ENCODE assay signal across 22 cellular contexts in genomic region chr1:26913389-26913753, GRCh38. TPM values are rescaled to one million over a fixed set of nuclear protein-coding genes. Genes with fewer than 3 reads are reported as not detected.
DNase-seq lines count a peak whose midpoint lies in the region; ATAC-seq, FAIRE-seq and TF ChIP-seq lines count a peak whose summit lies in the region.
"Had no signal": no experiment of that assay in that cellular context is flagged by ENCODE, and none has a peak within 500 bp of the region (broad histone marks: within the 10 kb centered on the region; RNA-seq: fewer than 3 reads in every experiment).

No MANE protein-coding gene starts in this region.

- no peaks in the 10 kb centered on the region for H3K36me3 ChIP-seq in pancreas
- H3K36me3 ChIP-seq: BLaER1 treated with 17β-estradiol and CSF1 and Interleukin-3, amounts not matched to agents 10 nM and 100 nM; tibial nerve had no signal

- H3K9me3 Mint-ChIP-seq in activated CD8-positive, alpha-beta memory T cell treated with anti-CD3 and anti-CD28 coated beads, Interleukin-2, amount 10 ng/mL, durations not matched to agents 7 days and 5 days (ENCODE audit: low read depth) = no peaks in the 10 kb centered on the region
- H3K9me3 Mint-ChIP-seq: activated naive CD8-positive, alpha-beta T cell treated with anti-CD3 and anti-CD28 coated beads for 36 hours; brain; GM23338 had no signal

- CTCF ChIA-PET in activated CD8-positive, alpha-beta memory T cell treated with anti-CD3 and anti-CD28 coated beads, Interleukin-2, amount 10 ng/mL, durations not matched to agents 7 days and 5 days (lab: Charles Lee) = interaction anchor here (0.9 to 1.0 kb wide), 2 partner anchors 11 to 88 kb away, joined by 3 read pairs; no protein-coding TSS in a partner anchor

- H3K4me3 ChIP-seq in right cardiac atrium (ENCODE audit: low read length) (peak overlapping the region; percentile 50), pancreas (peak overlapping the region; percentile 27 to 76 (median 64))
- H3K4me3 ChIP-seq: BLaER1 treated with 17β-estradiol and CSF1 and Interleukin-3, amounts not matched to agents 10 nM and 100 nM; GM23338; tibial nerve had no signal

- no peaks in the 10 kb centered on the region for H3K27me3 ChIP-seq in right cardiac atrium (ENCODE audit: control insufficient read depth, insufficient read depth)
- H3K27me3 ChIP-seq in pancreas = no peaks in the 10 kb centered on the region
- H3K27me3 ChIP-seq: BLaER1 treated with 17β-estradiol and CSF1 and Interleukin-3, amounts not matched to agents 10 nM and 100 nM; tibial nerve had no signal

- WGBS in right cardiac atrium = 68% methylated on average over 5 of the region's 5 CpGs
- 6 to 9% methylated on average over 5 of the region's 5 CpGs for WGBS in pancreas, 2 donors

- H3K9me3 ChIP-seq in right cardiac atrium (ENCODE audit: control insufficient read depth, low read length) = no peaks in the 10 kb centered on the region
- no peaks in the 10 kb centered on the region for H3K9me3 ChIP-seq in pancreas
- H3K9me3 ChIP-seq: BLaER1 treated with 17β-estradiol and CSF1 and Interleukin-3, amounts not matched to agents 10 nM and 100 nM; tibial nerve had no signal

- no peak overlapping the region for H3K4me3 Mint-ChIP-seq in activated CD8-positive, alpha-beta memory T cell treated with anti-CD3 and anti-CD28 coated beads, Interleukin-2, amount 10 ng/mL, durations not matched to agents 7 days and 5 days
- H3K4me3 Mint-ChIP-seq: activated naive CD8-positive, alpha-beta T cell treated with anti-CD3 and anti-CD28 coated beads for 36 hours; GM23338 had no signal

- no peaks in the 10 kb centered on the region for H3K4me1 Mint-ChIP-seq in activated CD8-positive, alpha-beta memory T cell treated with anti-CD3 and anti-CD28 coated beads, Interleukin-2, amount 10 ng/mL, durations not matched to agents 7 days and 5 days
- H3K4me1 Mint-ChIP-seq: activated naive CD8-positive, alpha-beta T cell treated with anti-CD3 and anti-CD28 coated beads for 36 hours; brain; GM23338 had no signal

- FAIRE-seq in pancreas (lab: Jason Lieb, UNC) = no peak
- FAIRE-seq: G401.6, RCC 7860 had no signal

- H3K27ac ChIP-seq in right cardiac atrium (ENCODE audit: low read length) (peak overlapping the region; percentile 95), pancreas (peak overlapping the region; percentile 90 to 97 (median 96))
- H3K27ac ChIP-seq: BLaER1 treated with 17β-estradiol and CSF1 and Interleukin-3, amounts not matched to agents 10 nM and 100 nM; epithelial cell of prostate; tibial nerve had no signal

- H3K36me3 Mint-ChIP-seq in activated CD8-positive, alpha-beta memory T cell treated with anti-CD3 and anti-CD28 coated beads, Interleukin-2, amount 10 ng/mL, durations not matched to agents 7 days and 5 days = no peaks in the 10 kb centered on the region
- H3K36me3 Mint-ChIP-seq: activated naive CD8-positive, alpha-beta T cell treated with anti-CD3 and anti-CD28 coated beads for 36 hours; brain had no signal

- DNase-seq in activated CD8-positive, alpha-beta memory T cell treated with anti-CD3 and anti-CD28 coated beads, Interleukin-2, amount 10 ng/mL, durations not matched to agents 7 days and 5 days = no peak
- no peak for DNase-seq in activated CD8-positive, alpha-beta memory T cell treated with anti-CD3 and anti-CD28 coated beads for 24 hours
- DNase-seq in right cardiac atrium = peak in 1 of 3 donors; percentile 56
- DNase-seq in pancreas = no peak
- DNase-seq in SHP77 treated with DMSO at 0.1 percent for 48 hours (lab: John Stamatoyannopoulos, UW) = no peak
- no peak for DNase-seq in occipital lobe (lab: John Stamatoyannopoulos, UW)
- DNase-seq: activated CD4-positive, CD25-positive, alpha-beta regulatory T cell treated with anti-CD3 and anti-CD28 coated beads, Interleukin-2, amount 50 U/mL, for 72 hours; activated naive CD8-positive, alpha-beta T cell treated with anti-CD3 and anti-CD28 coated beads for 36 hours; foreskin melanocyte; NCI-H2227 treated with DMSO at 0.1 percent for 48 hours; stimulated activated naive CD4-positive, alpha-beta T cell; T1000 had no signal

- intact Hi-C loops in right cardiac atrium (cut with DNase I) (no loop called here), pancreas (cut with DNase I) (no loop called here)

- ATAC-seq in activated CD8-positive, alpha-beta memory T cell treated with anti-CD3 and anti-CD28 coated beads, Interleukin-2, amount 10 ng/mL, durations not matched to agents 7 days and 5 days = peak; percentile 27
- ATAC-seq in right cardiac atrium (no peak), pancreas (peak in 3 of 4 donors; percentile 0 to 5 (median 1)), HG03039 (IDR thresholded peaks at IDR 0.05; ENCODE audit: unreplicated experiment) (no peak), HG03097 (IDR thresholded peaks at IDR 0.05; ENCODE audit: low FRiP score, unreplicated experiment) (no peak)

- no peak overlapping the region for H3K27ac Mint-ChIP-seq in activated CD8-positive, alpha-beta memory T cell treated with anti-CD3 and anti-CD28 coated beads, Interleukin-2, amount 10 ng/mL, durations not matched to agents 7 days and 5 days
- H3K27ac Mint-ChIP-seq: activated naive CD8-positive, alpha-beta T cell treated with anti-CD3 and anti-CD28 coated beads for 36 hours; brain; GM23338 had no signal

- TF ChIP-seq CTCF in pancreas (IDR thresholded peaks at IDR 0.05) = no peak

- H3K4me1 ChIP-seq in right cardiac atrium (ENCODE audit: control insufficient read depth, insufficient read depth, low read length) (no peaks in the 10 kb centered on the region), pancreas (peaks cover 17 to 36% (median 20%) of the 10 kb centered on the region in 3 donors)
- H3K4me1 ChIP-seq: BLaER1 treated with 17β-estradiol and CSF1 and Interleukin-3, amounts not matched to agents 10 nM and 100 nM; tibial nerve had no signal

- no peaks in the 10 kb centered on the region for H3K27me3 Mint-ChIP-seq in activated CD8-positive, alpha-beta memory T cell treated with anti-CD3 and anti-CD28 coated beads, Interleukin-2, amount 10 ng/mL, durations not matched to agents 7 days and 5 days
- H3K27me3 Mint-ChIP-seq: activated naive CD8-positive, alpha-beta T cell treated with anti-CD3 and anti-CD28 coated beads for 36 hours had no signal

RNA-seq across cellular contexts. Expression of gene NR0B2, which starts 0.4 kb away (rescaled TPM):
- not detected for total RNA-seq in activated CD8-positive, alpha-beta memory T cell treated with anti-CD3 and anti-CD28 coated beads, Interleukin-2, amount 10 ng/mL, durations not matched to agents 7 days and 5 days
- total RNA-seq in right cardiac atrium (1 to 10 TPM; 4.2 to 9.6 (median 6.4) TPM), pancreas (10 to 100 TPM in 4 of 6 donors, 1 to 10 TPM in 2; 7.5 to 29.4 (median 11.4) TPM), occipital lobe (not detected)
- polyA plus RNA-seq in right cardiac atrium (9.6 TPM), pancreas (10 to 100 TPM; 20.9 to 37.5 TPM)
- total RNA-seq: activated CD8-positive, alpha-beta memory T cell treated with anti-CD3 and anti-CD28 coated beads for 36 hours; activated naive CD8-positive, alpha-beta T cell treated with anti-CD3 and anti-CD28 coated beads for 36 hours; GM23338; tibial nerve had no signal

RNA-seq across cellular contexts. Expression of gene NUDC, which starts 8.2 kb away (rescaled TPM):
- 10 to 100 TPM; 88.8 to 91.6 TPM for total RNA-seq in activated CD8-positive, alpha-beta memory T cell treated with anti-CD3 and anti-CD28 coated beads, Interleukin-2, amount 10 ng/mL, durations not matched to agents 7 days and 5 days
- 10 to 100 TPM; 71.7 to 89.1 (median 76.4) TPM for total RNA-seq in right cardiac atrium
- polyA plus RNA-seq in right cardiac atrium = 83.0 TPM
- total RNA-seq in pancreas = 10 to 100 TPM; 25.6 to 42.5 (median 31.5) TPM
- 10 to 100 TPM; 42.8 to 54.1 TPM for polyA plus RNA-seq in pancreas
- total RNA-seq in occipital lobe = 11.2 TPM

RNA-seq across cellular contexts. Expression of gene GPATCH3, which starts 13.1 kb away (rescaled TPM):
- 10 to 100 TPM; 15.0 to 17.0 TPM for total RNA-seq in activated CD8-positive, alpha-beta memory T cell treated with anti-CD3 and anti-CD28 coated beads, Interleukin-2, amount 10 ng/mL, durations not matched to agents 7 days and 5 days
- 10 to 100 TPM in 2 of 4 donors, 1 to 10 TPM in 2; 7.9 to 11.7 (median 9.8) TPM for total RNA-seq in right cardiac atrium
- polyA plus RNA-seq in right cardiac atrium = 6.0 TPM
- 1 to 10 TPM; 3.9 to 8.0 (median 6.1) TPM for total RNA-seq in pancreas
- polyA plus RNA-seq in pancreas = 10 to 100 TPM; 13.9 to 18.1 TPM
- 8.1 TPM for total RNA-seq in occipital lobe

RNA-seq across cellular contexts. Expression of gene GPN2, which starts 23.3 kb away (rescaled TPM):
- total RNA-seq in activated CD8-positive, alpha-beta memory T cell treated with anti-CD3 and anti-CD28 coated beads, Interleukin-2, amount 10 ng/mL, durations not matched to agents 7 days and 5 days = 10 to 100 TPM; 32.9 to 41.1 TPM
- total RNA-seq in right cardiac atrium (10 to 100 TPM; 14.8 to 18.4 (median 15.8) TPM), pancreas (10 to 100 TPM in 5 of 6 donors, 1 to 10 TPM in 1; 9.4 to 14.1 (median 11.3) TPM), occipital lobe (11.5 TPM)
- polyA plus RNA-seq in right cardiac atrium (10.4 TPM), pancreas (10 to 100 TPM; 11.8 to 14.2 TPM)

RNA-seq across cellular contexts. Expression of gene KDF1, which starts 46.9 kb away (rescaled TPM):
- total RNA-seq in activated CD8-positive, alpha-beta memory T cell treated with anti-CD3 and anti-CD28 coated beads, Interleukin-2, amount 10 ng/mL, durations not matched to agents 7 days and 5 days = not detected
- total RNA-seq in right cardiac atrium = 1 to 10 TPM in 1 of 4 donors, under 1 TPM in 3; 0.19 to 1.2 (median 0.88) TPM
- 0.54 TPM for polyA plus RNA-seq in right cardiac atrium
- 10 to 100 TPM in 2 of 6 donors, 1 to 10 TPM in 4; 7.2 to 11.7 (median 8.9) TPM for total RNA-seq in pancreas
- polyA plus RNA-seq in pancreas = 10 to 100 TPM in 1 of 2 donors, 1 to 10 TPM in 1; 8.8 to 13.7 TPM
- total RNA-seq in occipital lobe = not detected
- total RNA-seq: tibial nerve had no signal

Comparison
In these comparisons a context has a peak if more than half of its experiments do, and no peak if none do; other contexts are left out.
1. ATAC-seq: peak in activated CD8-positive, alpha-beta memory T cell treated with anti-CD3 and anti-CD28 coated beads, Interleukin-2, amount 10 ng/mL, durations not matched to agents 7 days and 5 days (single experiment) and pancreas (3 of 4); none in right cardiac atrium (0 of 2), HG03039 (single experiment) and HG03097 (single experiment).